Comparison of ENCODE assay signal across 8 cellular contexts in genomic region chr9:32148553-32148952, GRCh38.
DNase-seq lines count a peak whose midpoint lies in the region; ATAC-seq, FAIRE-seq and TF ChIP-seq lines count a peak whose summit lies in the region.
"Not testable (repeated sequence)": the region's sequence is repeated elsewhere in the genome, so short reads cannot be mapped to it uniquely, and the experiment has no call there.

No MANE protein-coding gene starts in this region.

- H3K4me3 ChIP-seq in MM.1S (ENCODE audit: low read length); Panc1 (ENCODE audit: low read depth in 2 of 2, low read length in 2 of 2); liver (ENCODE audit: low read depth in 1 of 3, low read length in 3 of 3); upper lobe of right lung: not testable (repeated sequence)

- 77% methylated on average over 11 of the region's 11 CpGs for WGBS in liver

- not testable (repeated sequence) for H3K36me3 Mint-ChIP-seq in MCF 10A (ENCODE audit: insufficient read depth, unreplicated experiment)

- H2AFZ ChIP-seq in MM.1S (ENCODE audit: low read length), result not testable (repeated sequence)

- not testable (repeated sequence) for H3K9me3 ChIP-seq in MM.1S (replicated peaks; ENCODE audit: insufficient read depth, low read length); Panc1 (ENCODE audit: control insufficient read depth, insufficient read depth, low read depth, low read length); liver (ENCODE audit: control insufficient read depth in 4 of 4, low read length in 3 of 4); upper lobe of right lung

- BruUV-seq in Panc1 (replicated peaks; lab: Mats Ljungman, UMichigan); MCF 10A (replicated peaks; lab: Mats Ljungman, UMichigan): not testable (repeated sequence)

- FAIRE-seq in A204.1 (lab: Jason Lieb, UNC), result peak; percentile 55

- not testable (repeated sequence) for H3K9ac ChIP-seq in MM.1S (ENCODE audit: low read length); liver (ENCODE audit: low read depth in 1 of 2, low read length in 2 of 2)

- not testable (repeated sequence) for H3F3A ChIP-seq in MM.1S (ENCODE audit: insufficient read depth, low read length)

- H3K27ac Mint-ChIP-seq in MCF 10A (ENCODE audit: low read depth, unreplicated experiment), result not testable (repeated sequence)

- not testable (repeated sequence) for H4K20me1 ChIP-seq in MM.1S (ENCODE audit: insufficient read depth, low read length)

- not testable (repeated sequence) for H3K79me2 ChIP-seq in MM.1S (ENCODE audit: low read length)

- not testable (repeated sequence) for H3K4me1 Mint-ChIP-seq in MCF 10A (ENCODE audit: insufficient read depth, unreplicated experiment)

- not testable (repeated sequence) for H3K27me3 ChIP-seq in MM.1S (replicated peaks; ENCODE audit: insufficient read depth, low read length); Panc1 (ENCODE audit: control insufficient read depth, insufficient read depth, low read length); liver (ENCODE audit: control insufficient read depth in 4 of 4, insufficient read depth in 4 of 4, low read length in 3 of 4); upper lobe of right lung

- H3K4me2 ChIP-seq in MM.1S (ENCODE audit: low read depth, low read length), result not testable (repeated sequence)

- not testable (repeated sequence) for H3K27ac ChIP-seq in MM.1S (ENCODE audit: low read length); Panc1 (ENCODE audit: low read length); liver (ENCODE audit: low read depth in 1 of 2, low read length in 2 of 2); upper lobe of right lung

- not testable (repeated sequence) for H3K9me2 ChIP-seq in MM.1S (replicated peaks; ENCODE audit: insufficient read depth, low read length)

- in situ Hi-C loops in GM13977 (cut with MboI; ENCODE audit: low pct_unique_long_range_greater_than_20kb, low sequenced_read_pairs, unreplicated experiment); Panc1 (cut with HindIII; ENCODE audit: low pct_unique_long_range_greater_than_20kb, low sequenced_read_pairs): not testable (repeated sequence)

- H3K4me3 Mint-ChIP-seq in MCF 10A (ENCODE audit: unreplicated experiment), result not testable (repeated sequence)

- not testable (repeated sequence) for H3K9me3 Mint-ChIP-seq in MCF 10A (ENCODE audit: unreplicated experiment)

- not testable (repeated sequence) for ATAC-seq in Panc1, upper lobe of right lung

- peak; percentile 28 to 36 for TF ChIP-seq RAD21 in liver (IDR thresholded peaks at IDR 0.05)

- peaks cover 12% of the 10 kb centered on the region for H3K27me3 Mint-ChIP-seq in MCF 10A (ENCODE audit: insufficient read depth, unreplicated experiment)

- not testable (repeated sequence) for H3K36me3 ChIP-seq in MM.1S (replicated peaks; ENCODE audit: insufficient read depth, low read length); Panc1 (ENCODE audit: control insufficient read depth, insufficient read depth, low read length); liver (ENCODE audit: control insufficient read depth in 4 of 4, insufficient read depth in 3 of 4, low read depth in 1 of 4, low read length in 3 of 4); upper lobe of right lung

- TF ChIP-seq CTCF in GM10248 (IDR thresholded peaks at IDR 0.05; ENCODE audit: control extremely low read depth, extremely low read depth, low read depth, missing control alignments), result peak; percentile 19
- peak; percentile 7 for TF ChIP-seq CTCF in GM13977 (IDR thresholded peaks at IDR 0.05; ENCODE audit: extremely low read depth, insufficient read depth, missing control alignments)
- peak; percentile 21 for TF ChIP-seq CTCF in MM.1S (IDR thresholded peaks at IDR 0.05; ENCODE audit: low read length)
- peak; percentile 64 for TF ChIP-seq CTCF in Panc1 (IDR thresholded peaks at IDR 0.05)
- peak; percentile 40 for TF ChIP-seq CTCF in MCF 10A (IDR thresholded peaks at IDR 0.05; ENCODE audit: unreplicated experiment)
- not testable (repeated sequence) for TF ChIP-seq CTCF in liver (IDR thresholded peaks at IDR 0.05; ENCODE audit: low read depth, low read length, missing input control)
- peak; percentile 21 for TF ChIP-seq CTCF in upper lobe of right lung (IDR thresholded peaks at IDR 0.05)

- POLR2A ChIA-PET in GM10248 (lab: Yijun Ruan, JAX); Panc1 (lab: Charles Lee): not testable (repeated sequence)
- POLR2A ChIA-PET in MCF 10A (lab: Yijun Ruan, JAX), result interaction anchor here (0.7 kb wide), 1 partner anchor 14 kb away, joined by 3 read pairs; no protein-coding TSS in a partner anchor

- H3K4me1 ChIP-seq in MM.1S (ENCODE audit: low read length); Panc1 (ENCODE audit: control insufficient read depth, insufficient read depth, low read length); liver (ENCODE audit: control insufficient read depth in 4 of 4, insufficient read depth in 4 of 4, low read length in 3 of 4); upper lobe of right lung: not testable (repeated sequence)

- CTCF ChIA-PET in GM10248 (lab: Yijun Ruan, JAX), result interaction anchor here (1.1 to 5.4 kb wide), 4 partner anchors 23 to 104 kb away, joined by 3 to 53 read pairs (median 8); no protein-coding TSS in a partner anchor
- CTCF ChIA-PET in Panc1 (lab: Charles Lee), result interaction anchor here (0.7 kb wide), 1 partner anchor 271 kb away, joined by 5 read pairs; no protein-coding TSS in a partner anchor
- CTCF ChIA-PET in MCF 10A (lab: Yijun Ruan, JAX), result interaction anchor here (0.6 to 5.7 kb wide), 11 partner anchors 10 to 1352 kb away, joined by 3 to 50 read pairs (median 3); no protein-coding TSS in a partner anchor

- intact Hi-C loops in Panc1 (cut with micrococcal nuclease; ENCODE audit: unreplicated experiment), result loop anchor here (2.0 kb wide), 1 partner anchor 102 kb away; no protein-coding TSS in a partner anchor
- intact Hi-C loops in MCF 10A (cut with micrococcal nuclease), result loop anchor here (1.0 kb wide), 1 partner anchor 202 kb away; no protein-coding TSS in a partner anchor
- intact Hi-C loops in upper lobe of right lung (cut with DNase I), result not testable (repeated sequence)

- not testable (repeated sequence) for DNase-seq in GM10248 (ENCODE audit: extremely low spot score); GM13977 (ENCODE audit: low spot score); MM.1S; Panc1 (ENCODE audit: low read depth, low spot score); MCF 10A (ENCODE audit: unreplicated experiment); upper lobe of right lung
